Comparison of ENCODE assay signal across 17 cellular contexts in the genomic region with DNA sequence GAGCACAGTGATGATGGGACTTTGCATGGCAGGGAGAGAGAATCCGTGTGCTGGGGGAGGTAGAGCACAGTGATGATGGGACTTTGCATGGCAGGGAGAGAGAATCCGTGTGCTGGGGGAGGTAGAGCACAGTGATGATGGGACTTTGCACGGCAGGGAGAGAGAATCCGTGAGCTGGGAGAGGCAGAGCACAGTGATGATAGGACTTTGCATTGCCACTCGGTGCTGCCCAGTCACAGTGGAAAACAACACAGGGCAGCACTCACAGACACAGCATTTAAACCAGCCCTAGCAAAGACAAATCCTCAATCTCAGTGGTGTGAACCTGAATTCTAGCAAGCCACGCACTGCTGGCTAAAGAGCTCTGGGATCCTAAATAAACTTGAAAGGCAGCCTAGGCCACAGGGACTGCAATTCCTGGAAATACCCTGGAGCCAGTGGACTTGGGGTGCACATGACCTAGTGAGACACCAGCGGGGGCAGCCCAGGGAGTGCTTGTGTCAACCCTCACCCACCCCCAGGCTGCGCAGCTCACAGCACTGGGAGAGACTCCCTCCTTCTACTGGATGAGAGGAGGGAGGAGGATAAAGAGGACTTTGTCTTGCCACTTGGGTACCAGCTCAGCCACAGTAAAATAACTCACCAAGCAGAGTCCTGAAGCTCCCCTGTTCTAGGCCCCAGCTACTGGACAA. TPM values are rescaled to one million over a fixed set of nuclear protein-coding genes. Genes with fewer than 3 reads are reported as not detected.
DNase-seq lines count a peak whose midpoint lies in the region; FAIRE-seq and TF ChIP-seq lines count a peak whose summit lies in the region.
"Had no signal": no experiment of that assay in that cellular context is flagged by ENCODE, and none has a peak within 500 bp of the region (broad histone marks: within the 10 kb centered on the region; RNA-seq: fewer than 3 reads in every experiment).

No MANE protein-coding gene starts in this region.

- no peak for TF ChIP-seq POLR2A in H1 (IDR thresholded peaks at IDR 0.05; ENCODE audit: control extremely low read depth in 1 of 2, low read depth in 2 of 2, low read length in 2 of 2)

- no peak overlapping the region for H2BK120ac ChIP-seq in H1 (replicated peaks; ENCODE audit: low read depth, low read length)

- H3K36me3 ChIP-seq in Caco-2 (ENCODE audit: control insufficient read depth, insufficient read depth, low read length) = no peaks in the 10 kb centered on the region
- no peaks in the 10 kb centered on the region for H3K36me3 ChIP-seq in H1 (ENCODE audit: control insufficient read depth in 2 of 4, insufficient read depth in 4 of 4, low read length in 3 of 4)

- no peak overlapping the region for H3K9ac ChIP-seq in H1 (replicated peaks in 1 of 4; ENCODE audit: extremely low read depth in 1 of 4, low read depth in 3 of 4, low read length in 3 of 4)

- no peaks in the 10 kb centered on the region for H3K27me3 Mint-ChIP-seq in Caco-2 (ENCODE audit: insufficient read depth, unreplicated experiment)

- H3K9me3 ChIP-seq in Caco-2 (no peaks in the 10 kb centered on the region), H1 (ENCODE audit: insufficient read depth in 2 of 2, low read depth in 1 of 2, low read length in 1 of 2) (peaks cover 0 to 3% of the 10 kb centered on the region in 2 experiments; a peak in 1 of 4 replicates)

- H3K4me2 ChIP-seq in H1 (ENCODE audit: insufficient read depth in 1 of 2, low read depth in 2 of 2, low read length in 2 of 2) = no peak overlapping the region

- no peaks in the 10 kb centered on the region for H3K27me3 ChIP-seq in Caco-2 (replicated peaks; ENCODE audit: control insufficient read depth, insufficient read depth, low read length)
- H3K27me3 ChIP-seq in H1 (replicated peaks in 1 of 4; ENCODE audit: control insufficient read depth in 3 of 4, extremely low read depth in 1 of 4, insufficient read depth in 3 of 4, low read length in 3 of 4) = no peaks in the 10 kb centered on the region

- H3K18ac ChIP-seq in H1 (ENCODE audit: extremely low read depth, low read length) = no peak overlapping the region

- TF ChIP-seq CTCF in Caco-2 (IDR thresholded peaks at IDR 0.05; ENCODE audit: insufficient read depth in 1 of 2, low read depth in 1 of 2, low read length in 1 of 2, severe bottlenecking in 1 of 2, unreplicated experiment in 1 of 2) (no peak), H1 (IDR thresholded peaks at IDR 0.05; ENCODE audit: control extremely low read depth in 1 of 3, insufficient read depth in 1 of 3, low read depth in 1 of 3, low read length in 3 of 3) (no peak), RWPE1 (conservative IDR thresholded peaks at IDR 0.05; ENCODE audit: low read depth) (no peak)

- H3K23me2 ChIP-seq in H1 (ENCODE audit: low read depth, low read length) = no peaks in the 10 kb centered on the region

- POLR2A ChIA-PET in Caco-2 (lab: Charles Lee) (interaction anchor here (0.7 kb wide), 1 partner anchor 37 kb away, joined by 3 read pairs; no protein-coding TSS in a partner anchor), H1 (lab: Charles Lee; ENCODE audit: partially characterized antibody) (interaction anchor here (1.2 kb wide), 1 partner anchor 17 kb away, joined by 4 read pairs; no protein-coding TSS in a partner anchor), RWPE1 (lab: Yijun Ruan, JAX; ENCODE audit: low non-redundant PET) (no interaction called here)

- BruUV-seq in Caco-2 (replicated peaks; lab: Mats Ljungman, UMichigan) = no TSS peak

- H3K14ac ChIP-seq in H1 (ENCODE audit: insufficient read length) = no peak overlapping the region

- H3K79me2 ChIP-seq in H1 (ENCODE audit: control insufficient read depth in 1 of 2, insufficient read depth in 2 of 2, low read length in 2 of 2) = no peaks in the 10 kb centered on the region

- CTCF ChIA-PET in Caco-2 (lab: Charles Lee) = interaction anchor here (0.6 kb wide), 1 partner anchor 348 kb away, joined by 3 read pairs; no protein-coding TSS in a partner anchor
- CTCF ChIA-PET in H1 (lab: Charles Lee; ENCODE audit: partially characterized antibody) = interaction anchor here (0.9 to 2.2 kb wide), 4 partner anchors 10 to 69 kb away, joined by 3 to 8 read pairs (median 4); no protein-coding TSS in a partner anchor
- CTCF ChIA-PET in RWPE1 (lab: Yijun Ruan, JAX) = interaction anchor here (0.6 kb wide), 1 partner anchor 61 kb away, joined by 3 read pairs; no protein-coding TSS in a partner anchor

- H4K8ac ChIP-seq in H1 (ENCODE audit: extremely low read depth, insufficient read depth, low read length) = no peak overlapping the region

- DNase-seq in Caco-2 = no peak
- no peak for DNase-seq in H1 (ENCODE audit: low read depth in 1 of 2, low spot score in 2 of 2)
- peak; percentile 81 for DNase-seq in mesenteric fat pad (ENCODE audit: low spot score)
- no peak for DNase-seq in substantia nigra (lab: John Stamatoyannopoulos, UW)
- no peak for DNase-seq in COLO829 (ENCODE audit: low spot score)
- DNase-seq in glomerular visceral epithelial cell (ENCODE audit: extremely low spot score) = no peak
- DNase-seq in SKM-1 (lab: John Stamatoyannopoulos, UW; ENCODE audit: unreplicated experiment) = no peak
- DNase-seq in RWPE1 (ENCODE audit: low spot score) = no peak
- DNase-seq: DMS53, NCI-H1417, NCI-H1930, NCI-H446, OCI-M1, SIG-M5 had no signal

- no peak overlapping the region for H2BK20ac ChIP-seq in H1 (ENCODE audit: low read length)

- no peaks in the 10 kb centered on the region for H3K9me3 Mint-ChIP-seq in Caco-2 (ENCODE audit: unreplicated experiment)

- no peak for TF ChIP-seq EP300 in H1 (IDR thresholded peaks at IDR 0.05; ENCODE audit: borderline replicate concordance in 1 of 2, low read depth in 2 of 2, low read length in 2 of 2)

- 87% methylated on average over 8 of the region's 8 CpGs; no CpG with 5 or more reads in 1 of the 2 experiments for WGBS in H1 (ENCODE audit: extremely low coverage in 1 of 2, insufficient coverage in 1 of 2, insufficient read length in 1 of 2, insufficient replicate concordance in 2 of 2, low coverage in 1 of 2, low lambda C conversion rate in 2 of 2, missing lambda C conversion rate in 1 of 2), 2 experiments

- no peak overlapping the region for H2BK15ac ChIP-seq in H1 (ENCODE audit: low read length)

- no peak overlapping the region for H3K23ac ChIP-seq in H1 (ENCODE audit: insufficient read length)

- H3K4ac ChIP-seq in H1 (replicated peaks; ENCODE audit: insufficient read length, low read depth, low read length) = no peak overlapping the region

- no peaks in the 10 kb centered on the region for H3K36me3 Mint-ChIP-seq in Caco-2 (ENCODE audit: insufficient read depth, unreplicated experiment)
- H3K36me3 Mint-ChIP-seq: CD14-positive monocyte had no signal

- FAIRE-seq in H1 (lab: Jason Lieb, UNC) = no peak
- FAIRE-seq: HTR-8/SVneo had no signal

- H3K4me1 Mint-ChIP-seq in Caco-2 (ENCODE audit: low read depth, unreplicated experiment) = peaks cover 6% of the 10 kb centered on the region

- no peak overlapping the region for H3K4me3 ChIP-seq in Caco-2 (ENCODE audit: low read depth, low read length)
- no peak overlapping the region for H3K4me3 ChIP-seq in H1 (ENCODE audit: extremely low read depth in 1 of 4, insufficient read depth in 2 of 4, low read depth in 3 of 4, low read length in 4 of 4)

- no peak overlapping the region for H3K4me3 Mint-ChIP-seq in Caco-2 (ENCODE audit: unreplicated experiment)
- H3K4me3 Mint-ChIP-seq: CD14-positive monocyte had no signal

- H4K5ac ChIP-seq in H1 (ENCODE audit: insufficient read length, low read depth, low read length) = no peak overlapping the region

- TF ChIP-seq RAD21 in H1 (IDR thresholded peaks at IDR 0.05 in 1 of 2, conservative IDR thresholded peaks at IDR 0.05 in 1 of 2; ENCODE audit: low read depth in 2 of 2, low read length in 2 of 2) = no peak

- no peak overlapping the region for H2BK12ac ChIP-seq in H1 (ENCODE audit: low read depth, low read length)

- H3K79me1 ChIP-seq in H1 (ENCODE audit: low read depth, low read length) = no peaks in the 10 kb centered on the region

- H2BK5ac ChIP-seq in H1 (ENCODE audit: low read depth, low read length) = peak overlapping the region; percentile 9; the same call in 1 of the 2 replicates

- H3K56ac ChIP-seq in H1 (replicated peaks; ENCODE audit: insufficient read length, low read depth, low read length) = no peak overlapping the region

- H4K91ac ChIP-seq in H1 (replicated peaks; ENCODE audit: insufficient read length, low read length) = no peak overlapping the region

- intact Hi-C loops in Caco-2 (cut with micrococcal nuclease; ENCODE audit: unreplicated experiment) = no loop called here

- H2AFZ ChIP-seq in H1 (ENCODE audit: low read length) = no peak overlapping the region

- no peak overlapping the region for H2AK5ac ChIP-seq in H1 (ENCODE audit: low read depth, low read length)

- H3K27ac ChIP-seq in H1 (ENCODE audit: low read depth, low read length) = no peak overlapping the region
- peak overlapping the region; percentile 58 for H3K27ac ChIP-seq in substantia nigra (ENCODE audit: low read depth, low read length, poor library complexity, severe bottlenecking)
- no peak overlapping the region for H3K27ac ChIP-seq in RWPE1
- H3K27ac ChIP-seq: HL-60 had no signal

- H3K27ac Mint-ChIP-seq in Caco-2 (ENCODE audit: unreplicated experiment) = peak overlapping the region; percentile 64

- H4K20me1 ChIP-seq in H1 (replicated peaks in 1 of 2; ENCODE audit: control insufficient read depth in 1 of 2, insufficient read depth in 2 of 2, low read length in 2 of 2) = no peaks in the 10 kb centered on the region

- H3K4me1 ChIP-seq in Caco-2 (peaks cover 15% of the 10 kb centered on the region), H1 (replicated peaks in 1 of 4; ENCODE audit: control insufficient read depth in 3 of 4, insufficient read depth in 4 of 4, low read length in 3 of 4) (no peaks in the 10 kb centered on the region; a peak in 2 of 7 replicates)

TF ChIP-seq in H1, 55 proteins besides CTCF, POLR2A, EP300 and RAD21 (continues in another document):
- TF ChIP-seq TEAD4 (IDR thresholded peaks at IDR 0.05; ENCODE audit: low read depth, low read length) (no peak), SIX5 (IDR thresholded peaks at IDR 0.05; ENCODE audit: low read depth, low read length) (no peak), NANOG (IDR thresholded peaks at IDR 0.05; ENCODE audit: insufficient read depth, low read depth, low read length, poor library complexity, severe bottlenecking) (no peak), SP2 (IDR thresholded peaks at IDR 0.05; ENCODE audit: low read length) (no peak), KDM5A (IDR thresholded peaks at IDR 0.05; ENCODE audit: low read length) (no peak)

RNA-seq across cellular contexts. Expression of gene TNK2, which starts 23.4 kb away (rescaled TPM):
- total RNA-seq in Caco-2 (2022) (36.0 and 37.9 TPM in 2 replicates), mesenteric fat pad (40.5 TPM)
- total RNA-seq in H1 (2021; fragmentation: NEBNext Ultra II Directional; extraction: Animal tissue kit (Norgen Biotek cat#: 25700)) = 33.9 and 38.6 TPM in 2 replicates
- polyA plus RNA-seq in H1 (2011; rRNA removed) = 10.4 and 18.2 TPM in 2 replicates
- polyA plus RNA-seq in H1 (2011; cell fraction: cytosol; rRNA removed) = 15.6 TPM
- polyA plus RNA-seq in H1 (2011; cell fraction: nucleus; rRNA removed) = 105 TPM
- polyA plus RNA-seq in H1 (2012, experiment 1 of 2) = 24.4 to 39.8 TPM (median 29.1 TPM) in 4 replicates
- polyA plus RNA-seq in H1 (2012, experiment 2 of 2) = 11.0 TPM
- polyA plus RNA-seq in H1 (2013, experiment 1 of 2) = 20.0 TPM
- 17.6 TPM for polyA plus RNA-seq in H1 (2013, experiment 2 of 2)
- 10.8 and 11.1 TPM in 2 replicates for polyA minus RNA-seq in H1 (2011; rRNA and poly(A)+ RNA removed)
- 12.0 TPM for polyA minus RNA-seq in H1 (2011; cell fraction: cytosol; rRNA and poly(A)+ RNA removed)
- 19.7 TPM for polyA minus RNA-seq in H1 (2011; cell fraction: nucleus; rRNA and poly(A)+ RNA removed)
